Comparison of ENCODE assay signal across 8 cellular contexts in genomic region chr17:7561589-7562207, GRCh38. TPM values are rescaled to one million over a fixed set of nuclear protein-coding genes. Genes with fewer than 3 reads are reported as not detected.
DNase-seq lines count a peak whose midpoint lies in the region; TF ChIP-seq lines count a peak whose summit lies in the region.

Gene SENP3, plus strand, starts transcription at chr17:7561919. Its CDS starts 1,158 bp downstream, at chr17:7563077.

- peak within 1 kb of the TSS; percentile 92 for H3K27ac Mint-ChIP-seq in activated naive CD8-positive, alpha-beta T cell treated with anti-CD3 and anti-CD28 coated beads for 36 hours
- H3K27ac Mint-ChIP-seq in glutamatergic neuron (ENCODE audit: unreplicated experiment) (peak within 1 kb of the TSS; percentile 89), osteocyte (ENCODE audit: unreplicated experiment) (peak within 1 kb of the TSS; percentile 89)

- in situ Hi-C loops in GM23248 (cut with MboI) = no loop called here

- peak within 1 kb of the TSS; percentile 90 for H3K4me3 Mint-ChIP-seq in activated naive CD8-positive, alpha-beta T cell treated with anti-CD3 and anti-CD28 coated beads for 36 hours
- H3K4me3 Mint-ChIP-seq in glutamatergic neuron (ENCODE audit: unreplicated experiment) = peak within 1 kb of the TSS; percentile 98
- peak within 1 kb of the TSS; percentile 88 for H3K4me3 Mint-ChIP-seq in osteocyte (ENCODE audit: unreplicated experiment)

- peaks cover 53% of the 10 kb centered on the region for H3K79me2 ChIP-seq in GM23248 (ENCODE audit: insufficient read depth)
- peaks cover 33% of the 10 kb centered on the region for H3K79me2 ChIP-seq in SU-DHL-6 (ENCODE audit: insufficient read depth, low read length)

- no peaks in the 10 kb centered on the region for H3K9me2 ChIP-seq in GM23248 (ENCODE audit: insufficient read depth)
- no peaks in the 10 kb centered on the region for H3K9me2 ChIP-seq in SU-DHL-6 (replicated peaks; ENCODE audit: insufficient read depth, low read length)

- no peaks in the 10 kb centered on the region for H3F3A ChIP-seq in GM23248 (ENCODE audit: insufficient read depth)
- H3F3A ChIP-seq in SU-DHL-6 (ENCODE audit: insufficient read depth) = no peaks in the 10 kb centered on the region

- peak within 1 kb of the TSS; percentile 94 for H3K4me3 ChIP-seq in GM23248
- peak within 1 kb of the TSS; percentile 95 for H3K4me3 ChIP-seq in SU-DHL-6 (ENCODE audit: insufficient read depth, low read length, poor library complexity, severe bottlenecking)

- H3K9ac ChIP-seq in GM23248 (peak within 1 kb of the TSS; percentile 86), SU-DHL-6 (ENCODE audit: low read length) (peak within 1 kb of the TSS; percentile 99)

- no peaks in the 10 kb centered on the region for H3K27me3 Mint-ChIP-seq in activated naive CD8-positive, alpha-beta T cell treated with anti-CD3 and anti-CD28 coated beads for 36 hours
- peaks cover 9% of the 10 kb centered on the region for H3K27me3 Mint-ChIP-seq in glutamatergic neuron (ENCODE audit: unreplicated experiment)
- no peaks in the 10 kb centered on the region for H3K27me3 Mint-ChIP-seq in osteocyte (ENCODE audit: unreplicated experiment)

- peaks cover 22% of the 10 kb centered on the region for H3K4me1 ChIP-seq in GM23248 (ENCODE audit: insufficient read depth)

- peaks cover 48% of the 10 kb centered on the region for H3K4me1 Mint-ChIP-seq in activated naive CD8-positive, alpha-beta T cell treated with anti-CD3 and anti-CD28 coated beads for 36 hours
- peaks cover 12% of the 10 kb centered on the region for H3K4me1 Mint-ChIP-seq in glutamatergic neuron (ENCODE audit: low read depth, unreplicated experiment)
- peaks cover 41% of the 10 kb centered on the region for H3K4me1 Mint-ChIP-seq in osteocyte (ENCODE audit: unreplicated experiment)

- peak within 1 kb of the TSS; percentile 79 for H3K27ac ChIP-seq in GM23248
- H3K27ac ChIP-seq in SU-DHL-6 (ENCODE audit: low read depth, low read length) = peak within 1 kb of the TSS; percentile 85
- H3K27ac ChIP-seq in temporal lobe (ENCODE audit: low read depth, low read length) = peak within 1 kb of the TSS; percentile 95

- H3K36me3 ChIP-seq in GM23248 (ENCODE audit: low read depth) (peaks cover 4% of the 10 kb centered on the region; the same call in 1 of the 2 replicates), SU-DHL-6 (ENCODE audit: low read length) (peaks cover 8% of the 10 kb centered on the region; the same call in 1 of the 2 replicates)

- DNase-seq in ELF-1 (ENCODE audit: low read depth, low spot score) (peak; percentile 91), GM23248 (peak; percentile 97), LoVo (ENCODE audit: low spot score) (peak; percentile 93), glutamatergic neuron (peak; percentile 93), osteocyte (ENCODE audit: extremely low spot score, unreplicated experiment) (peak; percentile 97)
- peak; percentile 96 for DNase-seq in activated naive CD8-positive, alpha-beta T cell treated with anti-CD3 and anti-CD28 coated beads for 36 hours

- WGBS in GM23248 (ENCODE audit: low coverage in 1 of 2, low lambda C conversion rate in 2 of 2, missing lambda C conversion rate in 2 of 2), 2 experiments = 1% methylated on average over 38 to 76 of the region's 82 CpGs

- H4K20me1 ChIP-seq in GM23248 (ENCODE audit: insufficient read depth) = no peaks in the 10 kb centered on the region
- no peaks in the 10 kb centered on the region for H4K20me1 ChIP-seq in SU-DHL-6 (ENCODE audit: low read depth, low read length)

- H2AFZ ChIP-seq in GM23248 = peak within 1 kb of the TSS; percentile 91
- H2AFZ ChIP-seq in SU-DHL-6 (ENCODE audit: low read depth, low read length, severe bottlenecking) = peak within 1 kb of the TSS; percentile 97

- H3K27me3 ChIP-seq in GM23248 (replicated peaks; ENCODE audit: insufficient read depth) (no peaks in the 10 kb centered on the region), SU-DHL-6 (ENCODE audit: low read length) (no peaks in the 10 kb centered on the region)

- no peak for TF ChIP-seq CTCF in SU-DHL-6 (IDR thresholded peaks at IDR 0.05; ENCODE audit: insufficient read depth, low read length, poor library complexity, severe bottlenecking)
- TF ChIP-seq CTCF in glutamatergic neuron (IDR thresholded peaks at IDR 0.05; ENCODE audit: partially characterized antibody, unreplicated experiment) = no peak
- no peak for TF ChIP-seq CTCF in osteocyte (IDR thresholded peaks at IDR 0.05)

- H3K4me2 ChIP-seq in GM23248 (ENCODE audit: unreplicated experiment) (peak within 1 kb of the TSS; percentile 99), SU-DHL-6 (ENCODE audit: low read depth, low read length, poor library complexity, severe bottlenecking) (peak within 1 kb of the TSS; percentile 82)

- no peaks in the 10 kb centered on the region for H3K9me3 ChIP-seq in GM23248 (ENCODE audit: low read depth)
- H3K9me3 ChIP-seq in SU-DHL-6 (ENCODE audit: insufficient read depth, low read length) = no peaks in the 10 kb centered on the region

- H3K36me3 Mint-ChIP-seq in activated naive CD8-positive, alpha-beta T cell treated with anti-CD3 and anti-CD28 coated beads for 36 hours = peaks cover 27% of the 10 kb centered on the region
- H3K36me3 Mint-ChIP-seq in glutamatergic neuron (ENCODE audit: unreplicated experiment) = no peaks in the 10 kb centered on the region
- peaks cover 1% of the 10 kb centered on the region for H3K36me3 Mint-ChIP-seq in osteocyte (ENCODE audit: unreplicated experiment)

- no peaks in the 10 kb centered on the region for H3K9me3 Mint-ChIP-seq in activated naive CD8-positive, alpha-beta T cell treated with anti-CD3 and anti-CD28 coated beads for 36 hours
- H3K9me3 Mint-ChIP-seq in glutamatergic neuron (ENCODE audit: unreplicated experiment) (peaks cover 16% of the 10 kb centered on the region), osteocyte (ENCODE audit: unreplicated experiment) (no peaks in the 10 kb centered on the region)

RNA-seq across cellular contexts. Expression of gene SENP3, which starts in this region (rescaled TPM):
- total RNA-seq in GM23248 (2014; rRNA removed; shearing (Covaris generic)) = 82.5 and 111 TPM in 2 replicates
- 1.3 and 1.9 TPM in 2 replicates for polyA plus RNA-seq in GM23248 (2016; fragmentation: Nextera tagmentation; extraction: Ambion mirVana)
- 100 to 1,000 TPM in 1 of 2 experiments, 10 to 100 TPM in 1; 96.5 to 100 TPM for total RNA-seq in activated naive CD8-positive, alpha-beta T cell treated with anti-CD3 and anti-CD28 coated beads for 36 hours
- total RNA-seq in glutamatergic neuron (ENCODE audit: unreplicated experiment) (66.4 TPM), osteocyte (52.5 and 53.7 TPM in 2 replicates), temporal lobe (50.9 TPM)

Comparison
In these comparisons a context has a peak if more than half of its experiments do, and no peak if none do; other contexts are left out.
1. Peak in every context shown above with its lines: DNase-seq, H3K4me3 ChIP-seq and H3K27ac ChIP-seq.